ENCODE assay signal across 8 cellular contexts in the genomic region with DNA sequence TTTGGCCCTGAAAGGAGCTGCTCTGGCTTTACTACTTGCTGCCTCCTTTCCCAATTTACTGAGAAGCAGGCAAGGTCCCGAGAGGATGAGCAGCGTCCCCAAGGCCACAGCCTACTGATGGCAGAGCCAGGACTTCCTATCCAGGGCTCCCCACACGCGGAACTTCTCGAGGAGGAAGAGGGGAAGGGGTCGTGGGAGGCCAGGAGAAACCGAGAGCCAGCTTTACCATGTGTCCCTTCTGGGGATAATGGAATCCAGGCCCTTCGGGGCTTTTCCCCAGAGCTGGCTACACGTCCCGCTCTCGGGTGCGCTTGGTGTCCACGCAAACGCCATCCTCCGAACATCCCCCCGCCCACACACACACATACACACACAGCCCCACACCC. TPM values are rescaled to one million over a fixed set of nuclear protein-coding genes. Genes with fewer than 3 reads are reported as not detected.
DNase-seq lines count a peak whose midpoint lies in the region; ATAC-seq and TF ChIP-seq lines count a peak whose summit lies in the region.

No MANE protein-coding gene starts in this region.

- peaks cover 31% of the 10 kb centered on the region for H3K4me1 Mint-ChIP-seq in Calu3 (ENCODE audit: low read depth, unreplicated experiment)
- H3K4me1 Mint-ChIP-seq in osteocyte (ENCODE audit: unreplicated experiment): peaks cover 61% of the 10 kb centered on the region

- H3K4me3 Mint-ChIP-seq in Calu3 (ENCODE audit: low read depth, unreplicated experiment): peak overlapping the region; percentile 76
- peak overlapping the region; percentile 87 for H3K4me3 Mint-ChIP-seq in osteocyte (ENCODE audit: unreplicated experiment)

- H3K36me3 Mint-ChIP-seq in Calu3 (ENCODE audit: insufficient read depth, unreplicated experiment) (peaks cover 51% of the 10 kb centered on the region), osteocyte (ENCODE audit: unreplicated experiment) (peaks cover 5% of the 10 kb centered on the region)

- peak overlapping the region; percentile 32 for H3K27ac Mint-ChIP-seq in Calu3 (ENCODE audit: unreplicated experiment)
- H3K27ac Mint-ChIP-seq in osteocyte (ENCODE audit: unreplicated experiment): peak overlapping the region; percentile 98

- H3K9me3 Mint-ChIP-seq in Calu3 (ENCODE audit: low read depth, unreplicated experiment): no peaks in the 10 kb centered on the region
- H3K9me3 Mint-ChIP-seq in osteocyte (ENCODE audit: unreplicated experiment): no peaks in the 10 kb centered on the region

- no peaks in the 10 kb centered on the region for H3K27me3 Mint-ChIP-seq in Calu3 (ENCODE audit: unreplicated experiment)
- H3K27me3 Mint-ChIP-seq in osteocyte (ENCODE audit: unreplicated experiment): no peaks in the 10 kb centered on the region

- 4 to 5% methylated on average over 15 to 16 of the region's 16 CpGs for WGBS in esophagus, 2 donors

- peak overlapping the region; percentile 85 for H3K4me3 ChIP-seq in SJSA1
- H3K4me3 ChIP-seq in esophagus (ENCODE audit: low read depth in 1 of 2, low read length in 2 of 2): peak overlapping the region; percentile 53

- intact Hi-C loops in Calu3 (cut with micrococcal nuclease; ENCODE audit: unreplicated experiment): loop anchor here (5.0 kb wide), 1 partner anchor 74 kb away; no protein-coding TSS in a partner anchor

- TF ChIP-seq CTCF in Calu3 (IDR thresholded peaks at IDR 0.05; ENCODE audit: unreplicated experiment) (no peak), osteocyte (IDR thresholded peaks at IDR 0.05) (no peak)

- H3K4me1 ChIP-seq in SJSA1 (replicated peaks) (peaks cover 55% of the 10 kb centered on the region), esophagus (ENCODE audit: control insufficient read depth in 2 of 2, insufficient read depth in 2 of 2, low read length in 1 of 2) (peaks cover 3 to 8% of the 10 kb centered on the region in 2 donors)

- H3K27ac ChIP-seq in SJSA1 (peak overlapping the region; percentile 97), esophagus (ENCODE audit: low read depth in 2 of 2, low read length in 1 of 2) (peak overlapping the region; percentile 86 to 91)

- CTCF ChIA-PET in Calu3 (lab: Charles Lee): interaction anchor here (0.8 to 1.4 kb wide), 5 partner anchors 31 to 233 kb away, joined by 3 to 6 read pairs (median 5); a partner anchor contains a TSS

- H3K9me3 ChIP-seq in SJSA1 (replicated peaks) (peaks cover 3% of the 10 kb centered on the region; the same call in 1 of the 2 replicates), esophagus (ENCODE audit: control insufficient read depth in 2 of 2, insufficient read depth in 1 of 2, low read depth in 1 of 2, low read length in 1 of 2) (no peaks in the 10 kb centered on the region)

- BruUV-seq in Calu3 (replicated peaks; lab: Mats Ljungman, UMichigan): TSS peak; percentile 63

- H3K27me3 ChIP-seq in SJSA1 (replicated peaks) (no peaks in the 10 kb centered on the region), esophagus (ENCODE audit: control insufficient read depth in 1 of 2, insufficient read depth in 2 of 2, low read length in 2 of 2) (no peaks in the 10 kb centered on the region)

- no peak for ATAC-seq in HG03457 (IDR thresholded peaks at IDR 0.05; ENCODE audit: unreplicated experiment)

- H3K36me3 ChIP-seq in SJSA1 (peaks cover 64% of the 10 kb centered on the region), esophagus (ENCODE audit: control insufficient read depth in 2 of 2, insufficient read depth in 2 of 2, low read length in 1 of 2) (no peaks in the 10 kb centered on the region)

- DNase-seq in Calu3 (no peak), SJSA1 (ENCODE audit: low read depth in 1 of 2, low spot score in 2 of 2) (peak in 1 of 2 experiments; percentile 78), osteocyte (ENCODE audit: extremely low spot score, unreplicated experiment) (no peak), cerebellum (ENCODE audit: low spot score) (no peak), NCI-H2029 treated with DMSO at 0.1 percent for 48 hours (lab: John Stamatoyannopoulos, UW) (no peak), COLO668 (lab: John Stamatoyannopoulos, UW; ENCODE audit: unreplicated experiment) (no peak)

RNA-seq across cellular contexts. Expression of a gene that starts 4.3 kb away (rescaled TPM):
- total RNA-seq in Calu3 (2022) (148 and 210 TPM in 2 replicates), osteocyte (412 and 526 TPM in 2 replicates), cerebellum (3.7 TPM)
- total RNA-seq in SJSA1 (2014; rRNA removed; shearing (Covaris generic)): 47.8 and 65.3 TPM in 2 replicates
- 1 to 10 TPM; 9.3 to 9.4 TPM for polyA plus RNA-seq in esophagus

Comparison
In these comparisons a context has a peak if more than half of its experiments do, and no peak if none do; other contexts are left out.
1. RNA of a gene that starts 4.3 kb away (total RNA-seq): 412 to 526 TPM in osteocyte, 148 to 210 TPM in Calu3 and 47.8 to 65.3 TPM in SJSA1; 3.7 TPM in cerebellum (single experiment); every median in the first group is over 10 times any median in the second.